12 cellular contexts compared by ENCODE assay signal in genomic region chr6:158142789-158143188, GRCh38. TPM values are rescaled to one million over a fixed set of nuclear protein-coding genes. Genes with fewer than 3 reads are reported as not detected.
DNase-seq lines count a peak whose midpoint lies in the region; ATAC-seq, FAIRE-seq and TF ChIP-seq lines count a peak whose summit lies in the region.
"Had no signal": no experiment of that assay in that cellular context is flagged by ENCODE, and none has a peak within 500 bp of the region (broad histone marks: within the 10 kb centered on the region; RNA-seq: fewer than 3 reads in every experiment).

No MANE protein-coding gene starts in this region.

- H3K27me3 ChIP-seq in SJCRH30, result no peaks in the 10 kb centered on the region

- TF ChIP-seq CTCF in astrocyte of the spinal cord (IDR thresholded peaks at IDR 0.05; ENCODE audit: low read depth, low read length), result no peak

- in situ Hi-C loops in astrocyte of the spinal cord (cut with HindIII; ENCODE audit: low sequenced_read_pairs), result no loop called here

- H3K27ac ChIP-seq in SJCRH30, result no peak overlapping the region

- H3K36me3 ChIP-seq in SJCRH30, result peaks cover 16% of the 10 kb centered on the region; the same call in 1 of the 2 replicates

- peak; percentile 74 for DNase-seq in HS-5 (ENCODE audit: low read depth)
- peak; percentile 49 for DNase-seq in astrocyte of the spinal cord (ENCODE audit: low read depth, low spot score)
- DNase-seq in stromal cell of bone marrow (ENCODE audit: low read depth), result peak; percentile 69
- no peak for DNase-seq in AML-193 (lab: John Stamatoyannopoulos, UW)
- no peak for DNase-seq in SJCRH30
- DNase-seq: activated CD4-positive, CD25-positive, alpha-beta regulatory T cell; activated effector memory CD4-positive, alpha-beta T cell treated with Interleukin-2 at 50 U/mL for 16 hours; hypothalamus had no signal

- H3K4me3 ChIP-seq in astrocyte of the spinal cord (ENCODE audit: low read depth, low read length), result no peak overlapping the region
- no peak overlapping the region for H3K4me3 ChIP-seq in SJCRH30

- ATAC-seq in GM18498 (IDR thresholded peaks at IDR 0.05; ENCODE audit: unreplicated experiment), result no peak
- ATAC-seq: right cardiac atrium had no signal

- H3K9me3 ChIP-seq in SJCRH30 (replicated peaks), result no peaks in the 10 kb centered on the region

- H3K4me1 ChIP-seq in SJCRH30, result no peaks in the 10 kb centered on the region

- FAIRE-seq in islet of Langerhans (lab: Jason Lieb, UNC), result peak; percentile 84
- FAIRE-seq: colon had no signal

RNA-seq across cellular contexts. Expression of gene SERAC1, which starts 25.3 kb away (rescaled TPM):
- total RNA-seq in SJCRH30 (2014; rRNA removed; shearing (Covaris generic)), result 11.2 and 12.3 TPM in 2 replicates

RNA-seq across cellular contexts. Expression of gene GTF2H5, which starts 25.4 kb away (rescaled TPM):
- 6.7 and 7.9 TPM in 2 replicates for total RNA-seq in SJCRH30 (2014; rRNA removed; shearing (Covaris generic))

Comparison
In these comparisons a context has a peak if more than half of its experiments do, and no peak if none do; other contexts are left out.
1. DNase-seq: peak in HS-5 (single experiment), astrocyte of the spinal cord (single experiment) and stromal cell of bone marrow (single experiment); none in AML-193 (0 of 2) and SJCRH30 (0 of 2).